In the genomic region with DNA sequence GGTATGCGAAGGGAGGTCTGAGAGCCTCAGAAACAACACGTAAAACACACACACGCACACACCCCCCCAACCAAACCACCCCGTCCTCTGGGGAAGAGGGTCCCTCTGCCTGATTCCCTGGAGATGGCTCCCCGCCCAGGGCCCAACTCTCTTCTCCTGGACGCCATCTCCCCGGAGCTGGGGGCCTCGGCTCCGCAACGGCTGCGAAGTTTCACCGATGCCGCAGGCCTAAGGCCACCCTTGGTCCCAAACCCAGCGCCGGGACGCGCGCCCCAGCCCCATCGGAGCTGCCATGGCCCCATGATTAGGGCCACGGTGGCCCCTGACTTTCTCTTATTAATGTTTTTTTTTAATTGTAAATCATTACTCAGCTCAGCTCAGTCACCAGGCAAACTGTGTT, we compare ENCODE assay signal across 19 cellular contexts.
DNase-seq lines count a peak whose midpoint lies in the region; ATAC-seq and TF ChIP-seq lines count a peak whose summit lies in the region.
"Had no signal": no experiment of that assay in that cellular context is flagged by ENCODE, and none has a peak within 500 bp of the region (broad histone marks: within the 10 kb centered on the region; RNA-seq: fewer than 3 reads in every experiment).

No MANE protein-coding gene starts in this region.

- H3K4me2 ChIP-seq in H9 (ENCODE audit: insufficient read depth, insufficient read length, low read length): peak overlapping the region; percentile 41

- CTCF ChIA-PET in activated B cell treated with CpG ODN at 0.5 μM for 24 hours (lab: Charles Lee): no interaction called here

- no peaks in the 10 kb centered on the region for H3K79me2 ChIP-seq in H9 (ENCODE audit: insufficient read depth, low read length)

- H3K18ac ChIP-seq in H9 (ENCODE audit: insufficient read length, low read depth, low read length): no peak overlapping the region

- POLR2A ChIA-PET in activated B cell treated with CpG ODN at 0.5 μM for 24 hours (lab: Charles Lee): interaction anchor here (0.7 to 1.2 kb wide), 2 partner anchors 105 to 385 kb away, joined by 3 to 5 read pairs; no protein-coding TSS in a partner anchor

- H3K36me3 Mint-ChIP-seq in H9 (ENCODE audit: insufficient read depth in 1 of 3, low read depth in 3 of 3) (no peaks in the 10 kb centered on the region; a peak in 1 of 7 replicates), activated B cell treated with CpG ODN at 0.5 μM for 24 hours (ENCODE audit: low read depth) (no peaks in the 10 kb centered on the region), progenitor cell of endocrine pancreas (ENCODE audit: insufficient read depth) (no peaks in the 10 kb centered on the region)
- H3K36me3 Mint-ChIP-seq: stimulated activated effector memory CD8-positive, alpha-beta T cell treated with anti-CD3 and anti-CD28 coated beads, Interleukin-12 subunit alpha, Interleukin-12 subunit beta, amount 100 ng/mL, for 72 hours had no signal

- no peak overlapping the region for H3T11ph ChIP-seq in H9 (ENCODE audit: low read length)

- peak overlapping the region; percentile 47 to 78 for H3K4me3 Mint-ChIP-seq in H9
- peak overlapping the region; percentile 32 for H3K4me3 Mint-ChIP-seq in activated B cell treated with CpG ODN at 0.5 μM for 24 hours
- H3K4me3 Mint-ChIP-seq in progenitor cell of endocrine pancreas (ENCODE audit: low read depth): peak overlapping the region; percentile 52
- H3K4me3 Mint-ChIP-seq: activated CD8-positive, alpha-beta T cell treated with anti-CD3 and anti-CD28 coated beads for 36 hours; activated T-cell treated with anti-CD3 and anti-CD28 coated beads, Interleukin-2, amount 50 U/mL, for 24 hours; stimulated activated effector memory CD8-positive, alpha-beta T cell treated with anti-CD3 and anti-CD28 coated beads, Interleukin-12 subunit alpha, Interleukin-12 subunit beta, amount 100 ng/mL, for 72 hours had no signal

- H2AFZ ChIP-seq in H9 (ENCODE audit: low read length): no peak overlapping the region

- H4K20me1 ChIP-seq in H9 (ENCODE audit: control insufficient read depth, insufficient read depth, insufficient read length): no peaks in the 10 kb centered on the region

- no peak overlapping the region for H3K14ac ChIP-seq in H9 (ENCODE audit: insufficient read depth, low read length)

- H3K27ac Mint-ChIP-seq in H9: no peak overlapping the region; a peak in 1 of 7 replicates
- H3K27ac Mint-ChIP-seq in activated B cell treated with CpG ODN at 0.5 μM for 24 hours: no peak overlapping the region
- no peak overlapping the region for H3K27ac Mint-ChIP-seq in progenitor cell of endocrine pancreas
- H3K27ac Mint-ChIP-seq: activated CD8-positive, alpha-beta T cell treated with anti-CD3 and anti-CD28 coated beads for 36 hours; activated T-cell treated with anti-CD3 and anti-CD28 coated beads, Interleukin-2, amount 50 U/mL, for 24 hours; stimulated activated effector memory CD8-positive, alpha-beta T cell treated with anti-CD3 and anti-CD28 coated beads, Interleukin-12 subunit alpha, Interleukin-12 subunit beta, amount 100 ng/mL, for 72 hours had no signal

- peaks cover 96% of the 10 kb centered on the region for H3K27me3 Mint-ChIP-seq in H9 (ENCODE audit: low read depth)
- peaks cover 35% of the 10 kb centered on the region for H3K27me3 Mint-ChIP-seq in activated B cell treated with CpG ODN at 0.5 μM for 24 hours
- H3K27me3 Mint-ChIP-seq in progenitor cell of endocrine pancreas: peaks cover 63% of the 10 kb centered on the region

- H3K23ac ChIP-seq in H9 (ENCODE audit: insufficient read length, low read depth, low read length): no peak overlapping the region

- no peak overlapping the region for H4K5ac ChIP-seq in H9 (ENCODE audit: insufficient read length, low read depth, low read length)

- no peak overlapping the region for H4K8ac ChIP-seq in H9 (replicated peaks; ENCODE audit: insufficient read length, low read depth, low read length)

- H2BK12ac ChIP-seq in H9 (ENCODE audit: insufficient read length, low read depth, low read length): no peak overlapping the region

- H3K36me3 ChIP-seq in iPS-18a (ENCODE audit: control insufficient read depth, low read depth, low read length): no peaks in the 10 kb centered on the region
- H3K36me3 ChIP-seq: ascending aorta, left lung, right lobe of liver, thyroid gland had no signal

- intact Hi-C loops in activated B cell treated with CpG ODN at 0.5 μM for 24 hours (cut with micrococcal nuclease): no loop called here

- H3K4me1 ChIP-seq in H9 (ENCODE audit: insufficient read depth, low read length): peaks cover 8% of the 10 kb centered on the region; the same call in 1 of the 2 replicates
- H3K4me1 ChIP-seq in iPS-18a (ENCODE audit: control insufficient read depth, low read depth, low read length): peaks cover 28% of the 10 kb centered on the region
- H3K4me1 ChIP-seq: ascending aorta, left lung had no signal

- no peak for TF ChIP-seq CTCF in H9 (conservative IDR thresholded peaks at IDR 0.05)
- TF ChIP-seq CTCF in activated B cell treated with CpG ODN at 0.5 μM for 24 hours (IDR thresholded peaks at IDR 0.05): no peak
- TF ChIP-seq CTCF in progenitor cell of endocrine pancreas (IDR thresholded peaks at IDR 0.05; ENCODE audit: unreplicated experiment): no peak

- no peaks in the 10 kb centered on the region for H3K9me3 ChIP-seq in H9 (ENCODE audit: control insufficient read depth, low read depth, low read length)
- H3K9me3 ChIP-seq in iPS-18a (ENCODE audit: control insufficient read depth, low read depth, low read length): no peaks in the 10 kb centered on the region
- H3K9me3 ChIP-seq: ascending aorta, left lung, right lobe of liver, thyroid gland had no signal

- no peak for ATAC-seq in activated B cell treated with CpG ODN at 0.5 μM for 24 hours (ENCODE audit: low read depth)
- ATAC-seq: activated CD8-positive, alpha-beta T cell treated with anti-CD3 and anti-CD28 coated beads for 36 hours; left lung; stimulated activated effector memory CD8-positive, alpha-beta T cell treated with anti-CD3 and anti-CD28 coated beads, Interleukin-12 subunit alpha, Interleukin-12 subunit beta, amount 100 ng/mL, for 72 hours had no signal

- H3K4me1 Mint-ChIP-seq in H9: peaks cover 28% of the 10 kb centered on the region in 2 experiments
- peaks cover 8% of the 10 kb centered on the region for H3K4me1 Mint-ChIP-seq in activated B cell treated with CpG ODN at 0.5 μM for 24 hours
- H3K4me1 Mint-ChIP-seq in progenitor cell of endocrine pancreas (ENCODE audit: low read depth): peaks cover 4% of the 10 kb centered on the region

- H2AK5ac ChIP-seq in H9 (ENCODE audit: insufficient read length, low read length): no peak overlapping the region

- no peaks in the 10 kb centered on the region for H3K79me1 ChIP-seq in H9 (ENCODE audit: insufficient read depth, low read depth, low read length, poor library complexity, severe bottlenecking)

- no peak overlapping the region for H3K4ac ChIP-seq in H9 (ENCODE audit: low read depth, low read length)

- WGBS in H9 (ENCODE audit: extremely low coverage, insufficient read length, low lambda C conversion rate): no CpG with 5 or more reads among the region's 20 CpGs

- H3K27ac ChIP-seq in H9 (ENCODE audit: insufficient read length, low read depth, low read length) (no peak overlapping the region), iPS-18a (ENCODE audit: low read length) (no peak overlapping the region)
- H3K27ac ChIP-seq: ascending aorta, left lung, right lobe of liver, thyroid gland had no signal

- DNase-seq in H9: peak; percentile 44
- no peak for DNase-seq in activated B cell treated with CpG ODN at 0.5 μM for 24 hours
- DNase-seq in progenitor cell of endocrine pancreas (ENCODE audit: low spot score, unreplicated experiment): no peak
- no peak for DNase-seq in activated effector memory CD4-positive, alpha-beta T cell treated with anti-CD3 and anti-CD28 coated beads, Interleukin-2, amount 50 U/mL, for 16 hours
- DNase-seq in AML-193 (lab: John Stamatoyannopoulos, UW): no peak
- no peak for DNase-seq in NCI-H526 (lab: John Stamatoyannopoulos, UW)
- DNase-seq: activated CD4-positive, CD25-positive, alpha-beta regulatory T cell; activated CD8-positive, alpha-beta T cell treated with anti-CD3 and anti-CD28 coated beads for 36 hours; activated naive CD4-positive, alpha-beta T cell treated with anti-CD3 and anti-CD28 coated beads, Interleukin-2, amount 50 U/mL, for 16 hours; activated T-cell treated with anti-CD3 and anti-CD28 coated beads, Interleukin-2, amount 50 U/mL, for 24 hours; DND-41; left lung; NCI-H1105; OCI-M1; right lobe of liver; thyroid gland had no signal

- H2BK15ac ChIP-seq in H9 (ENCODE audit: low read depth, low read length): no peak overlapping the region

- H2BK5ac ChIP-seq in H9 (ENCODE audit: insufficient read length, low read length): no peak overlapping the region

- no peak overlapping the region for H3K56ac ChIP-seq in H9 (ENCODE audit: insufficient read length, low read depth, low read length)

- no peak overlapping the region for H2BK120ac ChIP-seq in H9 (ENCODE audit: low read depth, low read length, poor library complexity, severe bottlenecking)

- H3K4me3 ChIP-seq in iPS-18a (ENCODE audit: low read length): peak overlapping the region; percentile 57
- H3K4me3 ChIP-seq: left lung, thyroid gland had no signal

- H3K23me2 ChIP-seq in H9 (ENCODE audit: insufficient read length, low read depth, low read length, poor library complexity, severe bottlenecking): peaks cover 6% of the 10 kb centered on the region

- H4K91ac ChIP-seq in H9 (ENCODE audit: insufficient read length, low read depth, low read length): no peak overlapping the region

- no peak overlapping the region for H3K9ac ChIP-seq in H9 (ENCODE audit: extremely low read depth, insufficient read length, low read length)
- H3K9ac ChIP-seq in iPS-18a (ENCODE audit: low read length): no peak overlapping the region

- no peak overlapping the region for H2BK20ac ChIP-seq in H9 (ENCODE audit: low read depth, low read length, poor library complexity, severe bottlenecking)

- H3K9me3 Mint-ChIP-seq in H9 (peaks cover 0 to 6% of the 10 kb centered on the region in 2 experiments; a peak in 1 of 5 replicates), activated B cell treated with CpG ODN at 0.5 μM for 24 hours (no peaks in the 10 kb centered on the region), progenitor cell of endocrine pancreas (ENCODE audit: low read depth) (peaks cover 4% of the 10 kb centered on the region)
- H3K9me3 Mint-ChIP-seq: activated CD8-positive, alpha-beta T cell treated with anti-CD3 and anti-CD28 coated beads for 36 hours; activated T-cell treated with anti-CD3 and anti-CD28 coated beads, Interleukin-2, amount 50 U/mL, for 24 hours; stimulated activated effector memory CD8-positive, alpha-beta T cell treated with anti-CD3 and anti-CD28 coated beads, Interleukin-12 subunit alpha, Interleukin-12 subunit beta, amount 100 ng/mL, for 72 hours had no signal

- peaks cover 35% of the 10 kb centered on the region; the same call in 1 of the 2 replicates for H3K27me3 ChIP-seq in H9 (ENCODE audit: insufficient read depth, low read length)
- peaks cover 82% of the 10 kb centered on the region for H3K27me3 ChIP-seq in iPS-18a (ENCODE audit: control insufficient read depth, insufficient read depth, low read length)
- H3K27me3 ChIP-seq: ascending aorta had no signal
